Comparison of ENCODE assay signal across 17 cellular contexts in the genomic region with DNA sequence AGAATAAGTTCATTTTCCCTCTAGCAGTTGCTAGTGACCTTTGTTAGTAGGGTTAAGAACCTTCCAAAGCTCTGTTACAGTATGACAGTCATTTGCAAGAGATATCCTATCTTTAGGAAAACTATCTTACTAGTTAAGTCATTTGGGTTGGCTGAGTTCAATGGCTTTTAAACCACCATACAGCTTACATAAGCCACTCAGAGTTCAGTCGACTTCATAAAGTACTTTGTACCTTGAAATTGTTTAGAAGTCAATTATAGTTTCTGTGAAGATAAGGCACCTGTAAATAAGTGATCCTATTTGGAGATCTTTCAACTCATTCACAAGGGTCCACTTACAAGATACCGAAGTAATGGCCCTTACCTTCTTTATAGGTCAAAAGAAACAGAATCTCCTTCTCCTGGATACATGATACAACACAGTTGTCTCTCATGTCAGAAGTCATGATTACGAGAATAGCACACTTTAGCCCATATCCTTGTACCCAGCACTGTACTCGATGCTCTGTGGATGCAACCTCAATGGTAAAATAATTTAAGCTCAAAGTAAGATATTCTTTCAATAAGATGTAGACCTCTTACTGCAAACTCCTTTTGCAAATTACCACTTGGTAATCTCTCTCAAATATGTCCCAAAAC. TPM values are rescaled to one million over a fixed set of nuclear protein-coding genes. Genes with fewer than 3 reads are reported as not detected.
DNase-seq lines count a peak whose midpoint lies in the region; ATAC-seq and TF ChIP-seq lines count a peak whose summit lies in the region.
"Had no signal": no experiment of that assay in that cellular context is flagged by ENCODE, and none has a peak within 500 bp of the region (broad histone marks: within the 10 kb centered on the region; RNA-seq: fewer than 3 reads in every experiment).

No MANE protein-coding gene starts in this region.

- H3K9me3 ChIP-seq in psoas muscle: no peaks in the 10 kb centered on the region
- H3K9me3 ChIP-seq: BLaER1 had no signal

- no peaks in the 10 kb centered on the region for H3K27me3 ChIP-seq in psoas muscle (ENCODE audit: insufficient read depth in 3 of 3, low read length in 2 of 3)
- H3K27me3 ChIP-seq: BLaER1 had no signal

- H3K4me3 ChIP-seq in psoas muscle: peak overlapping the region; percentile 23
- H3K4me3 ChIP-seq: BLaER1, GM12878, GM23338 had no signal

- no peak for TF ChIP-seq CTCF in psoas muscle (IDR thresholded peaks at IDR 0.05)

- ATAC-seq in left lobe of liver (peak; percentile 87), psoas muscle (peak; percentile 82 to 94 (median 86))
- ATAC-seq in activated T-cell treated with anti-CD3 and anti-CD28 coated beads, Interleukin-2, amount 50 U/mL, for 4 hours: no peak
- ATAC-seq: GM12878, GM23338 had no signal

- WGBS in psoas muscle, 3 donors: 25 to 47% (median 31%) methylated on average over 4 of the region's 4 CpGs

- peak overlapping the region; percentile 78 for H3K27ac ChIP-seq in psoas muscle
- H3K27ac ChIP-seq: 22Rv1, BLaER1 had no signal

- H3K36me3 Mint-ChIP-seq in activated T-cell treated with anti-CD3 and anti-CD28 coated beads, Interleukin-2, amount 50 U/mL, for 4 hours (ENCODE audit: insufficient read depth): peaks cover 7% of the 10 kb centered on the region
- H3K36me3 Mint-ChIP-seq: CD8-positive, alpha-beta memory T cell had no signal

- H3K4me1 ChIP-seq in psoas muscle: peaks cover 12% of the 10 kb centered on the region
- H3K4me1 ChIP-seq: BLaER1 had no signal

- H3K36me3 ChIP-seq in psoas muscle (ENCODE audit: insufficient read depth in 1 of 2, low read depth in 1 of 2): no peaks in the 10 kb centered on the region
- H3K36me3 ChIP-seq: BLaER1 had no signal

- no peaks in the 10 kb centered on the region for H3K27me3 Mint-ChIP-seq in activated T-cell treated with anti-CD3 and anti-CD28 coated beads, Interleukin-2, amount 50 U/mL, for 4 hours (ENCODE audit: low read depth)
- H3K27me3 Mint-ChIP-seq: IgD-negative memory B cell had no signal

- DNase-seq in DMS79 (lab: John Stamatoyannopoulos, UW) (peak; percentile 1), DMS79 treated with DMSO at 0.1 percent for 48 hours (lab: John Stamatoyannopoulos, UW) (no peak), left lobe of liver (ENCODE audit: low spot score) (no peak), psoas muscle (no peak), NCI-H1105 (lab: John Stamatoyannopoulos, UW) (no peak)
- no peak for DNase-seq in activated CD8-positive, alpha-beta memory T cell treated with anti-CD3 and anti-CD28 coated beads for 24 hours
- DNase-seq in activated CD4-positive, alpha-beta T cell treated with anti-CD3 and anti-CD28 coated beads, Interleukin-2, amount 50 U/mL, for 1 hour: no peak
- DNase-seq in activated T-cell treated with anti-CD3 and anti-CD28 coated beads, Interleukin-2, amount 50 U/mL, for 4 hours: no peak
- DNase-seq: AML-193; CD8-positive, alpha-beta memory T cell; DMS53; H9 had no signal

- no peak overlapping the region for H3K4me3 Mint-ChIP-seq in activated T-cell treated with anti-CD3 and anti-CD28 coated beads, Interleukin-2, amount 50 U/mL, for 4 hours
- H3K4me3 Mint-ChIP-seq: CD8-positive, alpha-beta memory T cell; GM23338; H9; IgD-negative memory B cell had no signal

- H3K9me3 Mint-ChIP-seq in activated T-cell treated with anti-CD3 and anti-CD28 coated beads, Interleukin-2, amount 50 U/mL, for 4 hours: no peaks in the 10 kb centered on the region
- H3K9me3 Mint-ChIP-seq: GM23338, H9 had no signal

- H3K4me1 Mint-ChIP-seq in activated T-cell treated with anti-CD3 and anti-CD28 coated beads, Interleukin-2, amount 50 U/mL, for 4 hours (ENCODE audit: low read depth): peaks cover 2% of the 10 kb centered on the region
- H3K4me1 Mint-ChIP-seq: GM23338, H9 had no signal

- intact Hi-C loops in psoas muscle (cut with DNase I): loop anchor here in 1 of 2 donors (2.0 kb wide), 1 partner anchor 38 kb away; a partner anchor contains a TSS

RNA-seq across cellular contexts. Expression of a gene that starts 11.9 kb away (rescaled TPM):
- 254 TPM for total RNA-seq in left lobe of liver
- 1 to 10 TPM in 1 of 4 donors, under 1 TPM in 3; 0.61 to 2.3 (median 0.71) TPM for total RNA-seq in psoas muscle
- polyA plus RNA-seq in psoas muscle: 1 to 10 TPM in 1 of 3 donors, under 1 TPM in 2; 0.23 to 2.0 (median 0.48) TPM
- 1 to 10 TPM; 1.3 to 1.5 (median 1.3) TPM for total RNA-seq in activated T-cell treated with anti-CD3 and anti-CD28 coated beads, Interleukin-2, amount 50 U/mL, for 4 hours

RNA-seq across cellular contexts. Expression of a gene that starts 38.5 kb away (rescaled TPM):
- total RNA-seq in left lobe of liver (15.9 TPM), psoas muscle (100 to 1,000 TPM; 108 to 179 (median 133) TPM)
- 100 to 1,000 TPM in 2 of 3 donors, 10 to 100 TPM in 1; 52.8 to 167 (median 112) TPM for polyA plus RNA-seq in psoas muscle
- total RNA-seq in activated T-cell treated with anti-CD3 and anti-CD28 coated beads, Interleukin-2, amount 50 U/mL, for 4 hours: 10 to 100 TPM; 19.8 to 30.4 (median 28.7) TPM

RNA-seq across cellular contexts. Expression of a gene that starts 38.6 kb away (rescaled TPM):
- total RNA-seq in left lobe of liver (22.1 TPM), psoas muscle (10 to 100 TPM; 25.9 to 59.4 (median 39.4) TPM)
- polyA plus RNA-seq in psoas muscle: 10 to 100 TPM; 12.7 to 43.9 (median 12.8) TPM
- total RNA-seq in activated T-cell treated with anti-CD3 and anti-CD28 coated beads, Interleukin-2, amount 50 U/mL, for 4 hours: 10 to 100 TPM; 28.4 to 32.5 (median 32.2) TPM

Comparison
In these comparisons a context has a peak if more than half of its experiments do, and no peak if none do; other contexts are left out.
1. ATAC-seq: peak in left lobe of liver (single experiment) and psoas muscle (4 of 4); none in activated T-cell treated with anti-CD3 and anti-CD28 coated beads, Interleukin-2, amount 50 U/mL, for 4 hours (0 of 2).
2. RNA of a gene that starts 11.9 kb away (total RNA-seq): 254 TPM in left lobe of liver (single experiment); 1.3 to 1.5 TPM in activated T-cell treated with anti-CD3 and anti-CD28 coated beads, Interleukin-2, amount 50 U/mL, for 4 hours and 0.61 to 2.3 TPM in psoas muscle; every median in the first group is over 10 times any median in the second.